In genomic region chr17:17119106-17119505, GRCh38 we compare ENCODE assay signal across 10 cellular contexts.
DNase-seq lines count a peak whose midpoint lies in the region; ATAC-seq, FAIRE-seq and TF ChIP-seq lines count a peak whose summit lies in the region.
"Had no signal": no experiment of that assay in that cellular context is flagged by ENCODE, and none has a peak within 500 bp of the region (broad histone marks: within the 10 kb centered on the region; RNA-seq: fewer than 3 reads in every experiment).

No MANE protein-coding gene starts in this region.

- H3K4me1 Mint-ChIP-seq in natural killer cell treated with Interleukin-12 subunit alpha and Interleukin-12 subunit beta and Interleukin-15 and Interleukin-18, amount 100 ng/mL, for 72 hours (ENCODE audit: low read depth in 2 of 2), result peaks cover 64 to 66% of the 10 kb centered on the region in 2 donors

- peak overlapping the region; percentile 80 to 91 for H3K27ac Mint-ChIP-seq in natural killer cell treated with Interleukin-12 subunit alpha and Interleukin-12 subunit beta and Interleukin-15 and Interleukin-18, amount 100 ng/mL, for 72 hours

- H3K9me3 ChIP-seq in A549 (no peaks in the 10 kb centered on the region), PC-3 (ENCODE audit: low read length) (no peaks in the 10 kb centered on the region), esophagus (ENCODE audit: control insufficient read depth in 2 of 2, insufficient read depth in 1 of 2, low read depth in 1 of 2, low read length in 1 of 2) (no peaks in the 10 kb centered on the region)

- peaks cover 100% of the 10 kb centered on the region for H3K79me2 ChIP-seq in PC-3 (ENCODE audit: low read length)

- no peaks in the 10 kb centered on the region for H3K9me2 ChIP-seq in PC-3 (replicated peaks; ENCODE audit: low read length)

- no peak for TF ChIP-seq EP300 in A549 (IDR thresholded peaks at IDR 0.05)

- H3K36me3 ChIP-seq in PC-3 (ENCODE audit: low read depth, low read length) (peaks cover 25% of the 10 kb centered on the region), esophagus (ENCODE audit: control insufficient read depth in 2 of 2, insufficient read depth in 2 of 2, low read length in 1 of 2) (peaks cover 0 to 2% of the 10 kb centered on the region in 2 donors)

- peak overlapping the region; percentile 61 for H3K4me3 Mint-ChIP-seq in natural killer cell treated with Interleukin-12 subunit alpha and Interleukin-12 subunit beta and Interleukin-15 and Interleukin-18, amount 100 ng/mL, for 72 hours

- H4K20me1 ChIP-seq in PC-3 (ENCODE audit: low read length), result peaks cover 93% of the 10 kb centered on the region

- no peak for TF ChIP-seq RAD21 in A549 (conservative IDR thresholded peaks at IDR 0.05 in 1 of 2, IDR thresholded peaks at IDR 0.05 in 1 of 2)

- no peaks in the 10 kb centered on the region for H3K36me3 Mint-ChIP-seq in natural killer cell treated with Interleukin-12 subunit alpha and Interleukin-12 subunit beta and Interleukin-15 and Interleukin-18, amount 100 ng/mL, for 72 hours

- H3K4me3 ChIP-seq in A549 (no peak overlapping the region), PC-3 (ENCODE audit: low read length) (no peak overlapping the region), esophagus (ENCODE audit: low read depth in 1 of 2, low read length in 2 of 2) (no peak overlapping the region)

- POLR2A ChIA-PET in A549 (lab: Yijun Ruan, JAX), result no interaction called here
- POLR2A ChIA-PET in PC-3 (lab: Charles Lee; ENCODE audit: unreplicated experiment), result no interaction called here

- peaks cover 10% of the 10 kb centered on the region for H3F3A ChIP-seq in PC-3 (ENCODE audit: low read length, unreplicated experiment)

- peaks cover 64% of the 10 kb centered on the region for H3K4me1 ChIP-seq in A549
- H3K4me1 ChIP-seq in PC-3 (ENCODE audit: insufficient read depth, low read length), result peaks cover 27% of the 10 kb centered on the region
- peaks cover 17 to 22% of the 10 kb centered on the region in 2 donors for H3K4me1 ChIP-seq in esophagus (ENCODE audit: control insufficient read depth in 2 of 2, insufficient read depth in 2 of 2, low read length in 1 of 2)

- no peaks in the 10 kb centered on the region for H3K27me3 ChIP-seq in PC-3 (ENCODE audit: low read length)
- H3K27me3 ChIP-seq in esophagus (ENCODE audit: control insufficient read depth in 1 of 2, insufficient read depth in 2 of 2, low read length in 2 of 2), result no peaks in the 10 kb centered on the region

- CTCF ChIA-PET in A549 (lab: Yijun Ruan, JAX) (interaction anchor here (1.1 to 4.7 kb wide), 4 partner anchors 12 to 118 kb away, joined by 3 to 36 read pairs (median 6); no protein-coding TSS in a partner anchor), PC-3 (lab: Charles Lee) (no interaction called here)

- H2AFZ ChIP-seq in PC-3 (ENCODE audit: low read length), result no peak overlapping the region
- H2AFZ ChIP-seq: parathyroid adenoma had no signal

- H3K27ac ChIP-seq in A549, result peak overlapping the region; percentile 29 to 72
- H3K27ac ChIP-seq in PC-3 (ENCODE audit: low read length), result peak overlapping the region; percentile 31
- peak overlapping the region; percentile 67 to 81 for H3K27ac ChIP-seq in esophagus (ENCODE audit: low read depth in 2 of 2, low read length in 1 of 2)
- H3K27ac ChIP-seq: parathyroid adenoma had no signal

- intact Hi-C loops in PC-3 (cut with micrococcal nuclease), result no loop called here

- TF ChIP-seq POLR2A in A549 (IDR thresholded peaks at IDR 0.05; ENCODE audit: low read length), result no peak

- WGBS in A549 (ENCODE audit: missing lambda C conversion rate), result 65% methylated on average over 4 of the region's 4 CpGs
- WGBS in esophagus, 2 donors, result 43 to 50% methylated on average over 4 of the region's 4 CpGs

- TF ChIP-seq CTCF in A549 (IDR thresholded peaks at IDR 0.05) (no peak), PC-3 (conservative IDR thresholded peaks at IDR 0.05; ENCODE audit: low read depth, low read length) (no peak)

- FAIRE-seq in A549 (lab: Jason Lieb, UNC), result no peak

- no peaks in the 10 kb centered on the region for H3K27me3 Mint-ChIP-seq in natural killer cell treated with Interleukin-12 subunit alpha and Interleukin-12 subunit beta and Interleukin-15 and Interleukin-18, amount 100 ng/mL, for 72 hours

- H3K4me2 ChIP-seq in A549 (peak overlapping the region; percentile 34; the same call in 2 of the 3 replicates), PC-3 (ENCODE audit: low read length) (peak overlapping the region; percentile 7; the same call in 1 of the 2 replicates)

- H3K9me3 Mint-ChIP-seq in natural killer cell treated with Interleukin-12 subunit alpha and Interleukin-12 subunit beta and Interleukin-15 and Interleukin-18, amount 100 ng/mL, for 72 hours, result no peaks in the 10 kb centered on the region

- DNase-seq in A549 (ENCODE audit: low read depth in 1 of 2, low spot score in 1 of 2) (no peak), PC-3 (no peak), DMS 273 treated with DMSO at 0.1 percent for 48 hours (lab: John Stamatoyannopoulos, UW) (no peak), NCI-H2171 (lab: John Stamatoyannopoulos, UW) (no peak)
- no peak for DNase-seq in natural killer cell treated with Interleukin-12 subunit alpha and Interleukin-12 subunit beta and Interleukin-15 and Interleukin-18, amount 100 ng/mL, for 72 hours (ENCODE audit: low spot score)
- DNase-seq in stimulated activated CD8-positive, alpha-beta memory T cell treated with anti-CD3 and anti-CD28 coated beads, Interleukin-4, amount 100 ng/mL, for 48 hours, result no peak
- DNase-seq: anterior cingulate cortex had no signal

- BruUV-seq in PC-3 (replicated peaks; lab: Mats Ljungman, UMichigan), result no TSS peak

- no peak overlapping the region for H3K9ac ChIP-seq in PC-3 (ENCODE audit: low read length)
- H3K9ac ChIP-seq: parathyroid adenoma had no signal

- ATAC-seq in A549 (peak; percentile 21 to 41; a peak in 5 of 6 replicates), PC-3 (no peak; the same call in 1 of the 2 replicates), GM19023 (IDR thresholded peaks at IDR 0.05; ENCODE audit: unreplicated experiment) (no peak)
- peak; percentile 44 to 45 for ATAC-seq in natural killer cell treated with Interleukin-12 subunit alpha and Interleukin-12 subunit beta and Interleukin-15 and Interleukin-18, amount 100 ng/mL, for 72 hours

TF ChIP-seq in A549, 52 proteins besides CTCF, POLR2A, EP300 and RAD21:
- TF ChIP-seq REST (IDR thresholded peaks at IDR 0.05) (no peak), MAX (IDR thresholded peaks at IDR 0.05) (peak; percentile 40; the same call in 1 of the 2 replicates)

Comparison
In these comparisons a context has a peak if more than half of its experiments do, and no peak if none do; other contexts are left out.
1. ATAC-seq: peak in A549 (2 of 2) and natural killer cell treated with Interleukin-12 subunit alpha and Interleukin-12 subunit beta and Interleukin-15 and Interleukin-18, amount 100 ng/mL, for 72 hours (2 of 2); none in PC-3 (single experiment) and GM19023 (single experiment).
2. Peak in every context shown above with its lines, with median percentiles within 50 percentile points of each other: H3K27ac ChIP-seq.